Comparison of ENCODE assay signal across 7 cellular contexts in the genomic region with DNA sequence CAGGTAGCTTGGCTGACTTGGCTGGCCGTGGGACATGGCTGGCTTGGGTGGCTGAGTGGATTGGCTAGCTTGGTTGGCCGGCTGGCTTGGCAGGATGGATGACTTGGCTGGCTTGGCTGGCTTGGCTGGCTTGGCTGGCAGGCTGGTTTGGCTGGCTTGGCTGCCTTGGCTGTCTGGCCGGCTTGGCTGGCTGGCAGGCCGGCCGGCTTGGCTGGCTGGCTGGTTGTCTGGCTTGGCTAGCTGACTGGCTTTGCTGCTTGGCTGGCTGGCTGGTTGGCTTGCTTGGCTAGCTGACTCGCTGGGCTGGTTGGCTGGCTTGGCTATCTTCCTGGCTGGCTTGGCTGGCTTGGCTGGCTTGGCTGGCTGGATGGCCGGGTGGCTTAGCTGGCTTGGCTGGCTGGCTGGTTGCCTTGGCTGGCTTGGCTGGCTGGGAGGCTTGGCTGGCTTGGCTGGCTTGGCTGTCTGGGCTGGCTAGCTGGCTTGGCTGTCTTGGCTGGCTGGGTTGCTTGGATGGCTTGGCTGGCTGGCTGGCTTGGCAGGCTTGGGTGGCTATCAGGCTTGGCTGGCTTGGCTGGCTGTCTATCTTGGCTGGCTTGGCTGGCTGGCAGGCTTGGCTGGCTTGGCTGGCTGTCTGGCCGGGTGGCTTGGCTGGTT.
DNase-seq lines count a peak whose midpoint lies in the region; ATAC-seq, FAIRE-seq and TF ChIP-seq lines count a peak whose summit lies in the region.

No MANE protein-coding gene starts in this region.

- in situ Hi-C loops in T47D (cut with HindIII; ENCODE audit: low pct_unique_long_range_greater_than_20kb, low sequenced_read_pairs), result no loop called here

- H3K4me3 Mint-ChIP-seq in T-helper 17 cell, result no peak overlapping the region

- DNase-seq in T-helper 17 cell, result peak; percentile 13 to 23 (median 15)
- peak; percentile 0 to 60 for DNase-seq in T47D (ENCODE audit: low read depth in 1 of 2, low spot score in 1 of 2)
- peak; percentile 36 for DNase-seq in lung (ENCODE audit: low spot score)
- DNase-seq in upper lobe of left lung, result peak; percentile 23 to 87
- no peak for DNase-seq in GM19239 (ENCODE audit: insufficient read length, low spot score)
- DNase-seq in urothelium cell line (ENCODE audit: low spot score), result no peak

- no peak for TF ChIP-seq EP300 in upper lobe of left lung (IDR thresholded peaks at IDR 0.05)

- peaks cover 4% of the 10 kb centered on the region for H3K27me3 Mint-ChIP-seq in T-helper 17 cell

- no peaks in the 10 kb centered on the region for H3K36me3 ChIP-seq in lung (ENCODE audit: control insufficient read depth in 2 of 2, insufficient read depth in 2 of 2, low read length in 2 of 2)
- no peaks in the 10 kb centered on the region for H3K36me3 ChIP-seq in upper lobe of left lung

- H3K27ac ChIP-seq in lung (ENCODE audit: low read depth in 1 of 2, low read length in 1 of 2) (no peak overlapping the region), upper lobe of left lung (no peak overlapping the region)

- no peaks in the 10 kb centered on the region for H3K36me3 Mint-ChIP-seq in T-helper 17 cell (ENCODE audit: low read depth)

- no peak for FAIRE-seq in GM19239 (lab: Jason Lieb, UNC)
- no peak for FAIRE-seq in urothelium cell line (lab: Jason Lieb, UNC)

- H3K27me3 ChIP-seq in lung (ENCODE audit: control insufficient read depth, insufficient read depth) (no peaks in the 10 kb centered on the region), upper lobe of left lung (no peaks in the 10 kb centered on the region)

- TF ChIP-seq POLR2A in upper lobe of left lung (IDR thresholded peaks at IDR 0.05), result no peak

- H3K4me1 Mint-ChIP-seq in T-helper 17 cell, result no peaks in the 10 kb centered on the region

- TF ChIP-seq CTCF in lung (IDR thresholded peaks at IDR 0.05; ENCODE audit: control extremely low read depth, extremely low read depth) (no peak), upper lobe of left lung (IDR thresholded peaks at IDR 0.05) (no peak)

- 78 to 89% methylated on average over 8 of the region's 8 CpGs for WGBS in lung, 2 donors
- WGBS in upper lobe of left lung, 2 donors, result 70 to 85% methylated on average over 7 to 8 of the region's 8 CpGs

- H3K4me1 ChIP-seq in lung (ENCODE audit: control insufficient read depth in 2 of 2, insufficient read depth in 2 of 2, low read length in 2 of 2) (peaks cover 0 to 3% of the 10 kb centered on the region in 2 donors), upper lobe of left lung (no peaks in the 10 kb centered on the region)

- H3K4me3 ChIP-seq in lung (no peak overlapping the region), upper lobe of left lung (no peak overlapping the region)

- H3K9me3 ChIP-seq in T-helper 17 cell (ENCODE audit: control insufficient read depth, low read length, poor library complexity, severe bottlenecking) (no peaks in the 10 kb centered on the region), lung (ENCODE audit: control insufficient read depth in 2 of 2, insufficient read depth in 1 of 2, low read length in 1 of 2) (peaks cover 0 to 21% of the 10 kb centered on the region in 2 donors), upper lobe of left lung (peaks cover 0 to 14% (median 0%) of the 10 kb centered on the region in 4 donors)

- no peak overlapping the region for H3K27ac Mint-ChIP-seq in T-helper 17 cell

- ATAC-seq in T-helper 17 cell (no peak), lung (ENCODE audit: insufficient read depth, low FRiP score) (no peak), upper lobe of left lung (ENCODE audit: low FRiP score in 2 of 2) (peak; percentile 53 to 75), HG02981 (IDR thresholded peaks at IDR 0.05; ENCODE audit: unreplicated experiment) (no peak)

Comparison
In these comparisons a context has a peak if more than half of its experiments do, and no peak if none do; other contexts are left out.
1. ATAC-seq: peak in upper lobe of left lung (2 of 2); none in T-helper 17 cell (single experiment), lung (single experiment) and HG02981 (single experiment).
2. DNase-seq: peak in T-helper 17 cell (3 of 3), T47D (2 of 2), lung (single experiment) and upper lobe of left lung (2 of 2); none in GM19239 (single experiment) and urothelium cell line (single experiment).